Comparison of ENCODE assay signal across 8 cellular contexts in genomic region chr6:132598473-132598872, GRCh38. TPM values are rescaled to one million over a fixed set of nuclear protein-coding genes. Genes with fewer than 3 reads are reported as not detected.
DNase-seq lines count a peak whose midpoint lies in the region; TF ChIP-seq lines count a peak whose summit lies in the region.

No MANE protein-coding gene starts in this region.

- TF ChIP-seq EP300 in ovary (IDR thresholded peaks at IDR 0.05): no peak

- no peaks in the 10 kb centered on the region for H3K36me3 Mint-ChIP-seq in HFFc6 (ENCODE audit: low read depth)

- H3K27me3 Mint-ChIP-seq in HFFc6 (ENCODE audit: insufficient read depth): peaks cover 8% of the 10 kb centered on the region

- no peak overlapping the region for H3K27ac Mint-ChIP-seq in HFFc6

- TF ChIP-seq CTCF in GM13977 (IDR thresholded peaks at IDR 0.05; ENCODE audit: extremely low read depth, insufficient read depth, missing control alignments) (peak; percentile 38), HFFc6 (IDR thresholded peaks at IDR 0.05) (peak; percentile 51), ovary (IDR thresholded peaks at IDR 0.05) (no peak)

- DNase-seq in GM13977 (ENCODE audit: low spot score) (no peak), HFFc6 (no peak), OCI-M1 (lab: John Stamatoyannopoulos, UW) (peak; percentile 79), islet precursor cell (peak; percentile 60), NCI-H446 treated with DMSO at 0.1 percent for 48 hours (lab: John Stamatoyannopoulos, UW) (no peak), ovary (no peak), NCI-H128 (lab: John Stamatoyannopoulos, UW; ENCODE audit: unreplicated experiment) (no peak), NCI-H446 (lab: John Stamatoyannopoulos, UW) (no peak)

- in situ Hi-C loops in GM13977 (cut with MboI; ENCODE audit: low pct_unique_long_range_greater_than_20kb, low sequenced_read_pairs, unreplicated experiment): no loop called here

- H3K4me1 Mint-ChIP-seq in HFFc6 (ENCODE audit: low read depth): no peaks in the 10 kb centered on the region

- WGBS in ovary, 3 donors: 55 to 71% (median 59%) methylated on average over 3 of the region's 3 CpGs

- no peaks in the 10 kb centered on the region for H3K4me1 ChIP-seq in ovary (ENCODE audit: insufficient read depth)

- no peak overlapping the region for H3K4me3 Mint-ChIP-seq in HFFc6

- no peaks in the 10 kb centered on the region for H3K27me3 ChIP-seq in ovary

- H3K4me3 ChIP-seq in ovary: no peak overlapping the region

- H3K9me3 ChIP-seq in ovary: no peaks in the 10 kb centered on the region

- H3K36me3 ChIP-seq in ovary: no peaks in the 10 kb centered on the region

- TF ChIP-seq POLR2A in ovary (IDR thresholded peaks at IDR 0.05): no peak

- intact Hi-C loops in ovary (cut with DNase I): no loop called here

- no peaks in the 10 kb centered on the region for H3K9me3 Mint-ChIP-seq in HFFc6

- H3K27ac ChIP-seq in ovary: no peak overlapping the region

RNA-seq across cellular contexts. Expression of gene TAAR5, which starts 8.9 kb away (rescaled TPM):
- total RNA-seq in HFFc6 (2021; fragmentation: NEBNext Ultra II Directional; extraction: Animal tissue kit (Norgen Biotek cat#: 25700)): not detected
- total RNA-seq in ovary: not detected
- polyA plus RNA-seq in ovary: not detected

RNA-seq across cellular contexts. Expression of gene TAAR2, which starts 25.6 kb away (rescaled TPM):
- total RNA-seq in HFFc6 (2021; fragmentation: NEBNext Ultra II Directional; extraction: Animal tissue kit (Norgen Biotek cat#: 25700)): not detected
- total RNA-seq in ovary: not detected
- polyA plus RNA-seq in ovary: not detected

RNA-seq across cellular contexts. Expression of gene TAAR6, which starts 28.4 kb away (rescaled TPM):
- total RNA-seq in HFFc6 (2021; fragmentation: NEBNext Ultra II Directional; extraction: Animal tissue kit (Norgen Biotek cat#: 25700)): not detected
- total RNA-seq in ovary: not detected
- not detected for polyA plus RNA-seq in ovary

RNA-seq across cellular contexts. Expression of gene TAAR8, which starts 46.0 kb away (rescaled TPM):
- total RNA-seq in HFFc6 (2021; fragmentation: NEBNext Ultra II Directional; extraction: Animal tissue kit (Norgen Biotek cat#: 25700)): not detected
- total RNA-seq in ovary: not detected
- not detected for polyA plus RNA-seq in ovary

Comparison
In these comparisons a context has a peak if more than half of its experiments do, and no peak if none do; other contexts are left out.
1. DNase-seq: peak in OCI-M1 (single experiment) and islet precursor cell (single experiment); none in GM13977 (single experiment), HFFc6 (single experiment), NCI-H446 treated with DMSO at 0.1 percent for 48 hours (single experiment), ovary (0 of 5), NCI-H128 (single experiment) and NCI-H446 (0 of 2).
2. CTCF ChIP-seq: peak in GM13977 (single experiment) and HFFc6 (single experiment); none in ovary (0 of 3).